1 cellular context compared by ENCODE assay signal in the genomic region with DNA sequence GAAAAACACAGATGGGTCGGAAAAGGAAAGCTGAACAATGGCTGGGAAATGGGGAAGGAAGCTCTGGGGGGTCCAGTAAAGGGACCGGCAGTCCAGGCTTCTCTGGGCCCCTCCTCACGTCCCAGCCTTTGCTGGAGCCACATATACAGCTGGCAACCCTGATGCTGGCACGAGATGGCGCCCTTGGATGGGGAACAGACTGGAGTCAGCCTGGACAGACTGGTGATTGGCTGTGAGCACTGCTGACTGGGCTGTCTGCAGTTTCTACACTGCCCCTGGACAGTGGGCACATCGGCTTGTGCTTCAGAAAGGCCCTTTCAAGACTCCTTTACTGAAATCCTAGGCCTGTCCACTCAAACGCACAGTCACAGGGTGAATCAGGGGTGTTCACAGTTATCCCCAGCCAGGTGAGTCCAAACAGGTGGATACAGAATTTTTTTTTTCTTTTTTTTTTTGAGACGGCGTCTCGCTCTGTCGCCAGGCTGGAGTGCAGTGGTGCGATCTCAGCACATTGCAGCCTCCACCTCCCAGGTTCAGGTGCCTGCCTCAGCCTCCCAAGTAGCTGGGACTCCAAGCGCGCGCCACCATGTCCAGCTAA.
TF ChIP-seq lines count a peak whose summit lies in the region.

No MANE protein-coding gene starts in this region.

TF ChIP-seq in HepG2, 621 proteins besides CTCF, POLR2A, EP300 and RAD21 (continued from another document):
- TF ChIP-seq HNF4G (IDR thresholded peaks at IDR 0.05; ENCODE audit: borderline replicate concordance, low read depth, low read length) (no peak), HNF4G (CRISPR knock-in tag; IDR thresholded peaks at IDR 0.05; ENCODE audit: borderline replicate concordance, low read depth) (no peak), PRDM4 (CRISPR knock-in tag; IDR thresholded peaks at IDR 0.05; ENCODE audit: borderline replicate concordance) (no peak), ZNF687 (CRISPR knock-in tag; IDR thresholded peaks at IDR 0.05) (peak; percentile 34; the same call in 1 of the 2 replicates), XRCC5 (optimal IDR thresholded peaks at IDR 0.05; ENCODE audit: low read length) (peak; percentile 71), ZNF891 (CRISPR knock-in tag; IDR thresholded peaks at IDR 0.05) (no peak), ZNF619 (CRISPR knock-in tag; IDR thresholded peaks at IDR 0.05) (peak; percentile 39; the same call in 1 of the 2 replicates), TFDP2 (CRISPR knock-in tag; IDR thresholded peaks at IDR 0.05) (no peak), SNAPC5 (CRISPR knock-in tag; IDR thresholded peaks at IDR 0.05; ENCODE audit: borderline replicate concordance) (no peak), ARHGAP35 (CRISPR knock-in tag; IDR thresholded peaks at IDR 0.05; ENCODE audit: borderline replicate concordance) (no peak), ZNF607 (CRISPR knock-in tag; IDR thresholded peaks at IDR 0.05; ENCODE audit: borderline replicate concordance) (peak; percentile 12; the same call in 1 of the 2 replicates), ZNF614 (CRISPR knock-in tag; IDR thresholded peaks at IDR 0.05; ENCODE audit: borderline replicate concordance) (no peak), STAG1 (CRISPR knock-in tag; IDR thresholded peaks at IDR 0.05) (peak; percentile 99), IKZF5 (CRISPR knock-in tag; IDR thresholded peaks at IDR 0.05) (0 out of 2 replicates have a peak, but pooled peaks have one; percentile 17), ZNF296 (CRISPR knock-in tag; conservative IDR thresholded peaks at IDR 0.05) (no peak), TRIM22 (IDR thresholded peaks at IDR 0.05) (no peak), ZNF788 (CRISPR knock-in tag; IDR thresholded peaks at IDR 0.05; ENCODE audit: borderline replicate concordance) (peak; percentile 36; the same call in 1 of the 2 replicates), MEIS1 (CRISPR knock-in tag; IDR thresholded peaks at IDR 0.05; ENCODE audit: borderline replicate concordance) (peak; percentile 28; the same call in 1 of the 2 replicates), KDM5B (CRISPR knock-in tag; IDR thresholded peaks at IDR 0.05; ENCODE audit: borderline replicate concordance) (0 out of 2 replicates have a peak, but pooled peaks have one; percentile 45), IRF2 (CRISPR knock-in tag; IDR thresholded peaks at IDR 0.05) (peak; percentile 44; the same call in 1 of the 2 replicates), WIZ (CRISPR knock-in tag; IDR thresholded peaks at IDR 0.05) (no peak), AGO1 (IDR thresholded peaks at IDR 0.05; ENCODE audit: low read depth, low read length, poor library complexity, severe bottlenecking) (no peak), TAF15 (IDR thresholded peaks at IDR 0.05; ENCODE audit: low read depth, low read length, poor library complexity, severe bottlenecking) (no peak)
- TF ChIP-seq, protein P1, sequence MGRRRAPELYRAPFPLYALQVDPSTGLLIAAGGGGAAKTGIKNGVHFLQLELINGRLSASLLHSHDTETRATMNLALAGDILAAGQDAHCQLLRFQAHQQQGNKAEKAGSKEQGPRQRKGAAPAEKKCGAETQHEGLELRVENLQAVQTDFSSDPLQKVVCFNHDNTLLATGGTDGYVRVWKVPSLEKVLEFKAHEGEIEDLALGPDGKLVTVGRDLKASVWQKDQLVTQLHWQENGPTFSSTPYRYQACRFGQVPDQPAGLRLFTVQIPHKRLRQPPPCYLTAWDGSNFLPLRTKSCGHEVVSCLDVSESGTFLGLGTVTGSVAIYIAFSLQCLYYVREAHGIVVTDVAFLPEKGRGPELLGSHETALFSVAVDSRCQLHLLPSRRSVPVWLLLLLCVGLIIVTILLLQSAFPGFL (CRISPR knock-in tag; IDR thresholded peaks at IDR 0.05) = no peak
- TF ChIP-seq, protein P2, sequence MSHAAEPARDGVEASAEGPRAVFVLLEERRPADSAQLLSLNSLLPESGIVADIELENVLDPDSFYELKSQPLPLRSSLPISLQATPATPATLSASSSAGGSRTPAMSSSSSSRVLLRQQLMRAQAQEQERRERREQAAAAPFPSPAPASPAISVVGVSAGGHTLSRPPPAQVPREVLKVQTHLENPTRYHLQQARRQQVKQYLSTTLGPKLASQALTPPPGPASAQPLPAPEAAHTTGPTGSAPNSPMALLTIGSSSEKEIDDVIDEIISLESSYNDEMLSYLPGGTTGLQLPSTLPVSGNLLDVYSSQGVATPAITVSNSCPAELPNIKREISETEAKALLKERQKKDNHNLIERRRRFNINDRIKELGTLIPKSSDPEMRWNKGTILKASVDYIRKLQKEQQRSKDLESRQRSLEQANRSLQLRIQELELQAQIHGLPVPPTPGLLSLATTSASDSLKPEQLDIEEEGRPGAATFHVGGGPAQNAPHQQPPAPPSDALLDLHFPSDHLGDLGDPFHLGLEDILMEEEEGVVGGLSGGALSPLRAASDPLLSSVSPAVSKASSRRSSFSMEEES (CRISPR knock-in tag; IDR thresholded peaks at IDR 0.05) = no peak
TF ChIP-seq in HepG2: peak in this region for 54.
